In genomic region chr19:42285988-42286348, GRCh38 we compare ENCODE assay signal across 9 cellular contexts. TPM values are rescaled to one million over a fixed set of nuclear protein-coding genes. Genes with fewer than 3 reads are reported as not detected.
DNase-seq lines count a peak whose midpoint lies in the region; ATAC-seq, FAIRE-seq and TF ChIP-seq lines count a peak whose summit lies in the region.
"Had no signal": no experiment of that assay in that cellular context is flagged by ENCODE, and none has a peak within 500 bp of the region (broad histone marks: within the 10 kb centered on the region; RNA-seq: fewer than 3 reads in every experiment).

No MANE protein-coding gene starts in this region.

- DNase-seq in activated T-cell treated with anti-CD3 and anti-CD28 coated beads, Interleukin-2, amount 50 U/mL, for 24 hours, result no peak
- no peak for DNase-seq in activated T-cell treated with anti-CD3 and anti-CD28 coated beads, Interleukin-2, amount 50 U/mL, for 48 hours
- no peak for DNase-seq in activated naive CD8-positive, alpha-beta T cell treated with anti-CD3 and anti-CD28 coated beads, Interleukin-2, amount 10 ng/mL, durations not matched to agents 7 days and 5 days
- DNase-seq in memory B cell (ENCODE audit: low spot score in 2 of 2), result no peak
- no peak for DNase-seq in testis
- no peak for DNase-seq in MM.1S
- no peak for DNase-seq in urothelium cell line (ENCODE audit: low spot score)
- DNase-seq: COR-L47 had no signal

- no peaks in the 10 kb centered on the region for H3K9me3 Mint-ChIP-seq in activated T-cell treated with anti-CD3 and anti-CD28 coated beads, Interleukin-2, amount 50 U/mL, for 24 hours
- H3K9me3 Mint-ChIP-seq in activated naive CD8-positive, alpha-beta T cell treated with anti-CD3 and anti-CD28 coated beads, Interleukin-2, amount 10 ng/mL, durations not matched to agents 7 days and 5 days, result no peaks in the 10 kb centered on the region
- H3K9me3 Mint-ChIP-seq in memory B cell, result no peaks in the 10 kb centered on the region

- POLR2A ChIA-PET in activated naive CD8-positive, alpha-beta T cell treated with anti-CD3 and anti-CD28 coated beads, Interleukin-2, amount 10 ng/mL, durations not matched to agents 7 days and 5 days (lab: Charles Lee), result no interaction called here

- peaks cover 9% of the 10 kb centered on the region; the same call in 1 of the 2 replicates for H3F3A ChIP-seq in MM.1S (ENCODE audit: insufficient read depth, low read length)

- H2AFZ ChIP-seq in MM.1S (ENCODE audit: low read length), result no peak overlapping the region

- no peak for TF ChIP-seq CTCF in testis (IDR thresholded peaks at IDR 0.05)
- no peak for TF ChIP-seq CTCF in MM.1S (IDR thresholded peaks at IDR 0.05; ENCODE audit: low read length)

- H3K27me3 ChIP-seq in testis (no peaks in the 10 kb centered on the region), MM.1S (replicated peaks; ENCODE audit: insufficient read depth, low read length) (no peaks in the 10 kb centered on the region)

- peaks cover 19% of the 10 kb centered on the region for H3K79me2 ChIP-seq in MM.1S (ENCODE audit: low read length)

- no peaks in the 10 kb centered on the region for H3K36me3 ChIP-seq in testis (ENCODE audit: low read depth, missing control alignments)
- H3K36me3 ChIP-seq in MM.1S (replicated peaks; ENCODE audit: insufficient read depth, low read length), result no peaks in the 10 kb centered on the region

- no peak for TF ChIP-seq POLR2A in testis (IDR thresholded peaks at IDR 0.05)

- H3K27ac Mint-ChIP-seq in activated T-cell treated with anti-CD3 and anti-CD28 coated beads, Interleukin-2, amount 50 U/mL, for 24 hours, result peak overlapping the region; percentile 93
- H3K27ac Mint-ChIP-seq in activated naive CD8-positive, alpha-beta T cell treated with anti-CD3 and anti-CD28 coated beads, Interleukin-2, amount 10 ng/mL, durations not matched to agents 7 days and 5 days, result peak overlapping the region; percentile 78
- peak overlapping the region; percentile 76 for H3K27ac Mint-ChIP-seq in memory B cell

- no peak overlapping the region for H3K4me3 ChIP-seq in testis
- H3K4me3 ChIP-seq in MM.1S (ENCODE audit: low read length), result no peak overlapping the region

- H3K27me3 Mint-ChIP-seq in activated T-cell treated with anti-CD3 and anti-CD28 coated beads, Interleukin-2, amount 50 U/mL, for 24 hours, result no peaks in the 10 kb centered on the region
- H3K27me3 Mint-ChIP-seq in activated naive CD8-positive, alpha-beta T cell treated with anti-CD3 and anti-CD28 coated beads, Interleukin-2, amount 10 ng/mL, durations not matched to agents 7 days and 5 days, result no peaks in the 10 kb centered on the region
- H3K27me3 Mint-ChIP-seq in memory B cell, result no peaks in the 10 kb centered on the region

- intact Hi-C loops in testis (cut with DNase I; ENCODE audit: low total_unique reads), result no loop called here

- ATAC-seq in activated naive CD8-positive, alpha-beta T cell treated with anti-CD3 and anti-CD28 coated beads, Interleukin-2, amount 10 ng/mL, durations not matched to agents 7 days and 5 days (ENCODE audit: low read depth), result no peak
- ATAC-seq in memory B cell (ENCODE audit: low read depth) (no peak), HG03457 (IDR thresholded peaks at IDR 0.05; ENCODE audit: unreplicated experiment) (no peak)

- WGBS in testis, 2 donors, result 25 to 44% methylated on average over 6 of the region's 6 CpGs

- H3K36me3 Mint-ChIP-seq in activated T-cell treated with anti-CD3 and anti-CD28 coated beads, Interleukin-2, amount 50 U/mL, for 24 hours (ENCODE audit: low read depth), result peaks cover 49% of the 10 kb centered on the region
- H3K36me3 Mint-ChIP-seq in activated naive CD8-positive, alpha-beta T cell treated with anti-CD3 and anti-CD28 coated beads, Interleukin-2, amount 10 ng/mL, durations not matched to agents 7 days and 5 days, result peaks cover 5% of the 10 kb centered on the region
- peaks cover 3% of the 10 kb centered on the region for H3K36me3 Mint-ChIP-seq in memory B cell

- H3K4me2 ChIP-seq in MM.1S (ENCODE audit: low read depth, low read length), result no peak overlapping the region

- FAIRE-seq in urothelium cell line (lab: Jason Lieb, UNC), result no peak

- H4K20me1 ChIP-seq in MM.1S (ENCODE audit: insufficient read depth, low read length), result no peaks in the 10 kb centered on the region

- H3K4me1 Mint-ChIP-seq in activated T-cell treated with anti-CD3 and anti-CD28 coated beads, Interleukin-2, amount 50 U/mL, for 24 hours (ENCODE audit: low read depth), result peaks cover 18% of the 10 kb centered on the region
- H3K4me1 Mint-ChIP-seq in activated naive CD8-positive, alpha-beta T cell treated with anti-CD3 and anti-CD28 coated beads, Interleukin-2, amount 10 ng/mL, durations not matched to agents 7 days and 5 days, result peaks cover 29% of the 10 kb centered on the region
- peaks cover 29% of the 10 kb centered on the region for H3K4me1 Mint-ChIP-seq in memory B cell

- H3K9me2 ChIP-seq in MM.1S (replicated peaks; ENCODE audit: insufficient read depth, low read length), result no peaks in the 10 kb centered on the region

- no peak overlapping the region for H3K9ac ChIP-seq in MM.1S (ENCODE audit: low read length)

- H3K27ac ChIP-seq in testis (peak overlapping the region; percentile 90), MM.1S (ENCODE audit: low read length) (no peak overlapping the region)

- H3K4me3 Mint-ChIP-seq in activated T-cell treated with anti-CD3 and anti-CD28 coated beads, Interleukin-2, amount 50 U/mL, for 24 hours, result peak overlapping the region; percentile 86
- H3K4me3 Mint-ChIP-seq in activated naive CD8-positive, alpha-beta T cell treated with anti-CD3 and anti-CD28 coated beads, Interleukin-2, amount 10 ng/mL, durations not matched to agents 7 days and 5 days, result peak overlapping the region; percentile 89
- H3K4me3 Mint-ChIP-seq in memory B cell, result peak overlapping the region; percentile 94

- no peaks in the 10 kb centered on the region for H3K9me3 ChIP-seq in testis
- H3K9me3 ChIP-seq in MM.1S (replicated peaks; ENCODE audit: insufficient read depth, low read length), result no peaks in the 10 kb centered on the region

- peaks cover 50% of the 10 kb centered on the region for H3K4me1 ChIP-seq in testis
- H3K4me1 ChIP-seq in MM.1S (ENCODE audit: low read length), result peaks cover 13% of the 10 kb centered on the region

RNA-seq across cellular contexts. Expression of gene PRR19, which starts 16.0 kb away (rescaled TPM):
- total RNA-seq in activated naive CD8-positive, alpha-beta T cell treated with anti-CD3 and anti-CD28 coated beads, Interleukin-2, amount 10 ng/mL, durations not matched to agents 7 days and 5 days, result under 1 TPM in 1 of 2 experiments, not detected in 1; 0.57 TPM
- 10 to 100 TPM; 16.8 to 18.3 TPM for total RNA-seq in testis
- polyA plus RNA-seq in testis (ENCODE audit: insufficient read depth, low read depth, low replicate concordance), result 37.4 TPM

RNA-seq across cellular contexts. Expression of gene PAFAH1B3, which starts 16.5 kb away (rescaled TPM):
- total RNA-seq in activated naive CD8-positive, alpha-beta T cell treated with anti-CD3 and anti-CD28 coated beads, Interleukin-2, amount 10 ng/mL, durations not matched to agents 7 days and 5 days, result 10 to 100 TPM; 36.2 to 41.1 TPM
- total RNA-seq in testis, result 10 to 100 TPM; 50.7 to 66.7 TPM
- polyA plus RNA-seq in testis (ENCODE audit: insufficient read depth, low read depth, low replicate concordance), result 45.1 TPM

RNA-seq across cellular contexts. Expression of gene CIC, which starts 16.9 kb away (rescaled TPM):
- total RNA-seq in activated naive CD8-positive, alpha-beta T cell treated with anti-CD3 and anti-CD28 coated beads, Interleukin-2, amount 10 ng/mL, durations not matched to agents 7 days and 5 days, result 10 to 100 TPM; 84.4 to 92.2 TPM
- total RNA-seq in testis, result 100 to 1,000 TPM; 163 to 181 TPM
- polyA plus RNA-seq in testis (ENCODE audit: insufficient read depth, low read depth, low replicate concordance), result 95.6 TPM

RNA-seq across cellular contexts. Expression of gene TMEM145, which starts 27.1 kb away (rescaled TPM):
- under 1 TPM; 0.54 to 0.94 TPM for total RNA-seq in activated naive CD8-positive, alpha-beta T cell treated with anti-CD3 and anti-CD28 coated beads, Interleukin-2, amount 10 ng/mL, durations not matched to agents 7 days and 5 days
- total RNA-seq in testis, result 10 to 100 TPM in 1 of 2 donors, 1 to 10 TPM in 1; 7.2 to 12.3 TPM
- 6.9 TPM for polyA plus RNA-seq in testis (ENCODE audit: insufficient read depth, low read depth, low replicate concordance)

RNA-seq across cellular contexts. Expression of gene ERF, which starts 31.0 kb away (rescaled TPM):
- total RNA-seq in activated naive CD8-positive, alpha-beta T cell treated with anti-CD3 and anti-CD28 coated beads, Interleukin-2, amount 10 ng/mL, durations not matched to agents 7 days and 5 days, result 10 to 100 TPM; 51.1 to 57.5 TPM
- total RNA-seq in testis, result 100 to 1,000 TPM in 1 of 2 donors, 10 to 100 TPM in 1; 85.4 to 120 TPM
- 59.6 TPM for polyA plus RNA-seq in testis (ENCODE audit: insufficient read depth, low read depth, low replicate concordance)

Comparison
In these comparisons a context has a peak if more than half of its experiments do, and no peak if none do; other contexts are left out.
1. RNA of gene PRR19, which starts 16.0 kb away (total RNA-seq): 16.8 to 18.3 TPM in testis; 0.57 TPM in activated naive CD8-positive, alpha-beta T cell treated with anti-CD3 and anti-CD28 coated beads, Interleukin-2, amount 10 ng/mL, durations not matched to agents 7 days and 5 days; every median in the first group is over 10 times any median in the second.
2. Peak in every context shown above with its lines, with median percentiles within 50 percentile points of each other: H3K27ac Mint-ChIP-seq and H3K4me3 Mint-ChIP-seq.